9 cellular contexts compared by ENCODE assay signal in genomic region chr1:183331095-183331742, GRCh38.
DNase-seq lines count a peak whose midpoint lies in the region; TF ChIP-seq lines count a peak whose summit lies in the region.
"Had no signal": no experiment of that assay in that cellular context is flagged by ENCODE, and none has a peak within 500 bp of the region (broad histone marks: within the 10 kb centered on the region; RNA-seq: fewer than 3 reads in every experiment).

No MANE protein-coding gene starts in this region.

- no peak overlapping the region for H3K27ac ChIP-seq in BLaER1 treated with 17β-estradiol and CSF1 and Interleukin-3, amounts not matched to agents 10 nM and 100 nM
- H3K27ac ChIP-seq in muscle layer of colon (ENCODE audit: low read depth, low read length), result peak overlapping the region; percentile 27

- no peaks in the 10 kb centered on the region for H3K27me3 Mint-ChIP-seq in chondrocyte (ENCODE audit: low read depth)

- peak; percentile 31 for DNase-seq in NCI-H1694 (lab: John Stamatoyannopoulos, UW)
- DNase-seq in chondrocyte (ENCODE audit: low spot score), result no peak
- no peak for DNase-seq in NCI-H1930 (lab: John Stamatoyannopoulos, UW)
- DNase-seq in LoVo (ENCODE audit: low spot score), result no peak
- DNase-seq in activated CD4-positive, alpha-beta T cell treated with anti-CD3 and anti-CD28 coated beads, Interleukin-2, amount 50 U/mL, for 1 hour, result no peak
- DNase-seq in midbrain (lab: John Stamatoyannopoulos, UW), result no peak
- DNase-seq: MG63 had no signal

- H3K27ac Mint-ChIP-seq in chondrocyte (ENCODE audit: unreplicated experiment), result peak overlapping the region; percentile 64

- peak; percentile 22 for TF ChIP-seq CTCF in chondrocyte (IDR thresholded peaks at IDR 0.05)

- H4K20me1 ChIP-seq in BLaER1 treated with 17β-estradiol and CSF1 and Interleukin-3, amounts not matched to agents 10 nM and 100 nM, result no peaks in the 10 kb centered on the region

- no peak overlapping the region for H3K4me3 ChIP-seq in BLaER1 treated with 17β-estradiol and CSF1 and Interleukin-3, amounts not matched to agents 10 nM and 100 nM
- no peak overlapping the region for H3K4me3 ChIP-seq in muscle layer of colon (ENCODE audit: low read depth in 1 of 2, low read length in 2 of 2)
- H3K4me3 ChIP-seq: MG63 had no signal

- no peaks in the 10 kb centered on the region for H3K9me3 Mint-ChIP-seq in chondrocyte (ENCODE audit: low read depth)

- no peaks in the 10 kb centered on the region for H3K27me3 ChIP-seq in BLaER1 treated with 17β-estradiol and CSF1 and Interleukin-3, amounts not matched to agents 10 nM and 100 nM
- H3K27me3 ChIP-seq in muscle layer of colon (ENCODE audit: control insufficient read depth in 1 of 2, insufficient read depth in 2 of 2, low read length in 2 of 2), result no peaks in the 10 kb centered on the region
- H3K27me3 ChIP-seq: MG63 had no signal

- H3K9me3 ChIP-seq in BLaER1 treated with 17β-estradiol and CSF1 and Interleukin-3, amounts not matched to agents 10 nM and 100 nM (replicated peaks in 1 of 11), result no peaks in the 10 kb centered on the region
- no peaks in the 10 kb centered on the region for H3K9me3 ChIP-seq in muscle layer of colon (ENCODE audit: low read length)
- H3K9me3 ChIP-seq: MG63 had no signal

- H3K36me3 Mint-ChIP-seq in chondrocyte (ENCODE audit: low read depth), result no peaks in the 10 kb centered on the region

- peaks cover 0 to 13% (median 10%) of the 10 kb centered on the region in 10 experiments; a peak in 10 of 20 replicates for H3K4me1 ChIP-seq in BLaER1 treated with 17β-estradiol and CSF1 and Interleukin-3, amounts not matched to agents 10 nM and 100 nM
- H3K4me1 ChIP-seq in muscle layer of colon (ENCODE audit: insufficient read depth, low read length), result peaks cover 52% of the 10 kb centered on the region

- H3K4me2 ChIP-seq in BLaER1 treated with 17β-estradiol and CSF1 and Interleukin-3, amounts not matched to agents 10 nM and 100 nM, result peak overlapping the region in 7 of 11 experiments; percentile 17 to 40 (median 25); a peak in 8 of 22 replicates

- peaks cover 56% of the 10 kb centered on the region for H3K4me1 Mint-ChIP-seq in chondrocyte (ENCODE audit: low read depth)

- no peak overlapping the region for H3K4me3 Mint-ChIP-seq in chondrocyte (ENCODE audit: unreplicated experiment)

- no peaks in the 10 kb centered on the region for H3K36me3 ChIP-seq in BLaER1 treated with 17β-estradiol and CSF1 and Interleukin-3, amounts not matched to agents 10 nM and 100 nM
- H3K36me3 ChIP-seq in muscle layer of colon (ENCODE audit: insufficient read depth, low read length), result no peaks in the 10 kb centered on the region
- H3K36me3 ChIP-seq: MG63 had no signal

- H3K9ac ChIP-seq in BLaER1 treated with 17β-estradiol and CSF1 and Interleukin-3, amounts not matched to agents 10 nM and 100 nM, result no peak overlapping the region
- no peak overlapping the region for H3K9ac ChIP-seq in muscle layer of colon (ENCODE audit: low read length)
